In genomic region chr1:168439451-168440375, GRCh38 we compare ENCODE assay signal across 8 cellular contexts.
A peak's percentile ranks its signal among the peaks of the same experiment; 100 is the strongest.
DNase-seq lines count a peak whose midpoint lies in the region; ATAC-seq lines count a peak whose summit lies in the region.

No MANE protein-coding gene starts in this region.

- peak overlapping the region; percentile 70 for H3K4me3 Mint-ChIP-seq in central memory CD8-positive, alpha-beta T cell

- no peaks in the 10 kb centered on the region for H3K9me3 Mint-ChIP-seq in central memory CD8-positive, alpha-beta T cell

- H3K4me1 Mint-ChIP-seq in central memory CD8-positive, alpha-beta T cell: peaks cover 65% of the 10 kb centered on the region

- no peaks in the 10 kb centered on the region for H3K36me3 Mint-ChIP-seq in central memory CD8-positive, alpha-beta T cell (ENCODE audit: insufficient read depth)

- DNase-seq in A172 (ENCODE audit: low spot score) (peak; percentile 85), NCI-H345 treated with DMSO at 0.1 percent for 48 hours (lab: John Stamatoyannopoulos, UW; ENCODE audit: unreplicated experiment) (peak; percentile 28), left kidney (ENCODE audit: low read depth, low spot score) (peak; percentile 95)
- peak; percentile 76 to 81 for DNase-seq in central memory CD8-positive, alpha-beta T cell (ENCODE audit: low spot score in 2 of 2)
- peak; percentile 70 for DNase-seq in stimulated activated CD4-positive, alpha-beta T cell treated with anti-CD3 and anti-CD28 coated beads, Interleukin-4, amount 100 ng/mL, for 1 hour

- H3K27me3 Mint-ChIP-seq in central memory CD8-positive, alpha-beta T cell: no peaks in the 10 kb centered on the region

- H3K27ac Mint-ChIP-seq in central memory CD8-positive, alpha-beta T cell (ENCODE audit: low read depth): peak overlapping the region; percentile 86

- ATAC-seq in GM18502 (IDR thresholded peaks at IDR 0.05; ENCODE audit: poor library complexity, unreplicated experiment) (peak; percentile 90), HG03159 (IDR thresholded peaks at IDR 0.05; ENCODE audit: unreplicated experiment) (peak; percentile 83)
- ATAC-seq in activated CD4-positive, CD25-positive, alpha-beta regulatory T cell treated with anti-CD3 and anti-CD28 coated beads, Interleukin-2, amount 50 U/mL, for 24 hours: peak; percentile 82 to 84
- peak; percentile 91 for ATAC-seq in central memory CD8-positive, alpha-beta T cell (replicated peaks; ENCODE audit: extremely low read depth, poor library complexity, severe bottlenecking)

Comparison
In these comparisons a context has a peak if more than half of its experiments do, and no peak if none do; other contexts are left out.
1. Peak in every context shown above with its lines: DNase-seq and ATAC-seq.
2. DNase-seq: peak in every context shown above with its lines; median percentile 95 in left kidney; 85 in A172; 78 in central memory CD8-positive, alpha-beta T cell; 70 in stimulated activated CD4-positive, alpha-beta T cell treated with anti-CD3 and anti-CD28 coated beads, Interleukin-4, amount 100 ng/mL, for 1 hour; 28 in NCI-H345 treated with DMSO at 0.1 percent for 48 hours.